In the genomic region with DNA sequence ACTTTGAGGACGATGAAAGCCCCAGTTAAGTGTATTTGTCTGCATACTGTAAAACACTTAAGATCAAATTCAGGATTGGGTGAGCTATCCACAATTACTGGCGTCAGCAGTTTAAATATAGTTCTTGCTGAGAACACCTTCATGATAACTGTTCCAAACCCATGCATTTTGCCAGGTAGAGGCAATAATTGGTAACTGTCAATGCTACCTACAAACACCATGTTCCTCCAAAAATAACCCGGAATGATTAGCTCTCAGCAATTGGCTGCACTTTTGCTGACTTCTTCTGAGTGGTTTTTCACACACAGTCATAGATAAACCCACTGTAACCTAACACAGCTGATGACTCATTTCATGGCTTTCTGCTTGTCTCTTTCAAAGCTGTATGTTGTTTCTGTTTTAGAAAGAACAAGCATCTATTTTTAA, we compare ENCODE assay signal across 9 cellular contexts.
A peak's percentile ranks its signal among the peaks of the same experiment; 100 is the strongest.
DNase-seq lines count a peak whose midpoint lies in the region; ATAC-seq and TF ChIP-seq lines count a peak whose summit lies in the region.
"Had no signal": no experiment of that assay in that cellular context is flagged by ENCODE, and none has a peak within 500 bp of the region (broad histone marks: within the 10 kb centered on the region; RNA-seq: fewer than 3 reads in every experiment).

No MANE protein-coding gene starts in this region.

- DNase-seq in GM13976 (ENCODE audit: low spot score) (peak; percentile 30), HS-27A (ENCODE audit: low read depth) (peak; percentile 56), astrocyte of the spinal cord (ENCODE audit: low read depth, low spot score) (peak; percentile 89), coronary artery (ENCODE audit: low spot score) (no peak), upper lobe of right lung (no peak)
- no peak for DNase-seq in natural killer cell treated with Interleukin-12 subunit alpha and Interleukin-12 subunit beta and Interleukin-15 and Interleukin-18, amount 100 ng/mL, for 72 hours (ENCODE audit: low spot score)
- DNase-seq in activated naive CD4-positive, alpha-beta T cell treated with Interleukin-2 at 50 U/mL for 16 hours, result no peak

- H3K27ac ChIP-seq in coronary artery (no peak overlapping the region), upper lobe of right lung (no peak overlapping the region)

- TF ChIP-seq CTCF in GM13976 (IDR thresholded peaks at IDR 0.05; ENCODE audit: borderline replicate concordance, control extremely low read depth, extremely low read depth, insufficient read depth, missing control alignments), result no peak
- TF ChIP-seq CTCF in astrocyte of the spinal cord (IDR thresholded peaks at IDR 0.05; ENCODE audit: low read depth, low read length), result no peak
- no peak for TF ChIP-seq CTCF in coronary artery (IDR thresholded peaks at IDR 0.05)
- TF ChIP-seq CTCF in upper lobe of right lung (IDR thresholded peaks at IDR 0.05), result no peak

- peak overlapping the region; percentile 30 for H3K4me3 Mint-ChIP-seq in natural killer cell treated with Interleukin-12 subunit alpha and Interleukin-12 subunit beta and Interleukin-15 and Interleukin-18, amount 100 ng/mL, for 72 hours
- H3K4me3 Mint-ChIP-seq: nephron had no signal

- ATAC-seq in GM21529 (IDR thresholded peaks at IDR 0.05; ENCODE audit: unreplicated experiment) (peak; percentile 99), upper lobe of right lung (no peak)
- peak; percentile 96 to 98 for ATAC-seq in natural killer cell treated with Interleukin-12 subunit alpha and Interleukin-12 subunit beta and Interleukin-15 and Interleukin-18, amount 100 ng/mL, for 72 hours

- H3K4me3 ChIP-seq in astrocyte of the spinal cord (ENCODE audit: low read depth, low read length) (no peak overlapping the region), coronary artery (no peak overlapping the region), upper lobe of right lung (no peak overlapping the region)

- no peaks in the 10 kb centered on the region for H3K4me1 ChIP-seq in upper lobe of right lung

- peaks cover 11 to 19% of the 10 kb centered on the region in 2 donors for H3K4me1 Mint-ChIP-seq in natural killer cell treated with Interleukin-12 subunit alpha and Interleukin-12 subunit beta and Interleukin-15 and Interleukin-18, amount 100 ng/mL, for 72 hours (ENCODE audit: low read depth in 2 of 2)

- peaks cover 6% of the 10 kb centered on the region for H3K36me3 Mint-ChIP-seq in natural killer cell treated with Interleukin-12 subunit alpha and Interleukin-12 subunit beta and Interleukin-15 and Interleukin-18, amount 100 ng/mL, for 72 hours

- intact Hi-C loops in upper lobe of right lung (cut with DNase I), result no loop called here

- in situ Hi-C loops in GM13976 (cut with MboI; ENCODE audit: low sequenced_read_pairs, unreplicated experiment), result no loop called here
- in situ Hi-C loops in astrocyte of the spinal cord (cut with HindIII; ENCODE audit: low sequenced_read_pairs), result no loop called here

- H3K9me3 Mint-ChIP-seq in natural killer cell treated with Interleukin-12 subunit alpha and Interleukin-12 subunit beta and Interleukin-15 and Interleukin-18, amount 100 ng/mL, for 72 hours, result peaks cover 5% of the 10 kb centered on the region

- no peaks in the 10 kb centered on the region for H3K36me3 ChIP-seq in upper lobe of right lung

- H3K9me3 ChIP-seq in upper lobe of right lung, result no peaks in the 10 kb centered on the region

- no peaks in the 10 kb centered on the region for H3K27me3 ChIP-seq in upper lobe of right lung

- H3K27me3 Mint-ChIP-seq in natural killer cell treated with Interleukin-12 subunit alpha and Interleukin-12 subunit beta and Interleukin-15 and Interleukin-18, amount 100 ng/mL, for 72 hours, result peaks cover 2 to 9% of the 10 kb centered on the region in 2 donors

- H3K27ac Mint-ChIP-seq in natural killer cell treated with Interleukin-12 subunit alpha and Interleukin-12 subunit beta and Interleukin-15 and Interleukin-18, amount 100 ng/mL, for 72 hours, result no peak overlapping the region

Comparison
In these comparisons a context has a peak if more than half of its experiments do, and no peak if none do; other contexts are left out.
1. DNase-seq: peak in GM13976 (single experiment), HS-27A (single experiment) and astrocyte of the spinal cord (single experiment); none in natural killer cell treated with Interleukin-12 subunit alpha and Interleukin-12 subunit beta and Interleukin-15 and Interleukin-18, amount 100 ng/mL, for 72 hours (single experiment), coronary artery (single experiment), activated naive CD4-positive, alpha-beta T cell treated with Interleukin-2 at 50 U/mL for 16 hours (single experiment) and upper lobe of right lung (single experiment).